ENCODE assay signal across 8 cellular contexts in genomic region chr12:103548622-103549601, GRCh38. TPM values are rescaled to one million over a fixed set of nuclear protein-coding genes. Genes with fewer than 3 reads are reported as not detected.
DNase-seq lines count a peak whose midpoint lies in the region; ATAC-seq, FAIRE-seq and TF ChIP-seq lines count a peak whose summit lies in the region.

No MANE protein-coding gene starts in this region.

- H3K27me3 ChIP-seq in pancreas (no peaks in the 10 kb centered on the region), upper lobe of left lung (no peaks in the 10 kb centered on the region)

- intact Hi-C loops in activated T-helper 2 cell treated with anti-CD3 and anti-CD28 coated beads, Interferon-gamma antibody, Interleukin-2, Interleukin-4, amounts not matched to agents 10 μg/mL and 5 μg/mL and 100 μg/mL, durations not matched to agents 14 hours and 24 hours and 36 hours (cut with micrococcal nuclease) = loop anchor here (1.0 to 10.0 kb wide), 6 partner anchors 44 to 666 kb away; no protein-coding TSS in a partner anchor
- intact Hi-C loops in pancreas (cut with DNase I) = loop anchor here in 1 of 3 donors (5.0 kb wide), 2 partner anchors 597 to 667 kb away; no protein-coding TSS in a partner anchor

- TF ChIP-seq EP300 in upper lobe of left lung (IDR thresholded peaks at IDR 0.05) = no peak

- DNase-seq in Caki2 (ENCODE audit: low read depth) (peak; percentile 32), LoVo (ENCODE audit: low spot score) (peak; percentile 72), SHP77 (lab: John Stamatoyannopoulos, UW) (peak; percentile 56 to 88), foreskin melanocyte (peak; percentile 66), pancreas (peak in 5 of 6 donors; percentile 24 to 74 (median 42)), upper lobe of left lung (peak in 1 of 2 donors; percentile 40)
- peak; percentile 47 for DNase-seq in activated T-helper 2 cell treated with anti-CD3 and anti-CD28 coated beads, Interferon-gamma antibody, Interleukin-2, Interleukin-4, amounts not matched to agents 10 μg/mL and 5 μg/mL and 100 μg/mL, durations not matched to agents 14 hours and 24 hours and 36 hours (ENCODE audit: low spot score)

- no peaks in the 10 kb centered on the region for H3K36me3 ChIP-seq in pancreas
- no peaks in the 10 kb centered on the region for H3K36me3 ChIP-seq in upper lobe of left lung

- WGBS in pancreas, 2 donors = 16 to 17% methylated on average over 10 of the region's 10 CpGs
- WGBS in upper lobe of left lung, 2 donors = 23 to 25% methylated on average over 10 of the region's 10 CpGs

- ATAC-seq in GM21515 (IDR thresholded peaks at IDR 0.05; ENCODE audit: unreplicated experiment) (peak; percentile 75), pancreas (peak in 3 of 4 donors; percentile 82 to 85 (median 84)), upper lobe of left lung (ENCODE audit: low FRiP score in 2 of 2) (peak in 1 of 2 donors; percentile 77)

- H3K9me3 ChIP-seq in pancreas (no peaks in the 10 kb centered on the region), upper lobe of left lung (no peaks in the 10 kb centered on the region)

- H3K4me1 ChIP-seq in pancreas = no peaks in the 10 kb centered on the region
- no peaks in the 10 kb centered on the region for H3K4me1 ChIP-seq in upper lobe of left lung

- H3K4me3 Mint-ChIP-seq in activated T-helper 2 cell treated with anti-CD3 and anti-CD28 coated beads, Interferon-gamma antibody, Interleukin-2, Interleukin-4, amounts not matched to agents 10 μg/mL and 5 μg/mL and 100 μg/mL, durations not matched to agents 14 hours and 24 hours and 36 hours (ENCODE audit: low read depth) = no peak overlapping the region

- no peak for TF ChIP-seq POLR2A in upper lobe of left lung (IDR thresholded peaks at IDR 0.05)

- no peaks in the 10 kb centered on the region for H3K36me3 Mint-ChIP-seq in activated T-helper 2 cell treated with anti-CD3 and anti-CD28 coated beads, Interferon-gamma antibody, Interleukin-2, Interleukin-4, amounts not matched to agents 10 μg/mL and 5 μg/mL and 100 μg/mL, durations not matched to agents 14 hours and 24 hours and 36 hours (ENCODE audit: low read depth)

- FAIRE-seq in pancreas (lab: Jason Lieb, UNC) = peak; percentile 88

- H3K27ac ChIP-seq in pancreas (no peak overlapping the region), upper lobe of left lung (no peak overlapping the region)

- peak; percentile 58 to 69 (median 62) for TF ChIP-seq CTCF in pancreas (IDR thresholded peaks at IDR 0.05)
- TF ChIP-seq CTCF in upper lobe of left lung (IDR thresholded peaks at IDR 0.05) = peak; percentile 34 to 76 (median 65)

- peaks cover 2% of the 10 kb centered on the region for H3K4me1 Mint-ChIP-seq in activated T-helper 2 cell treated with anti-CD3 and anti-CD28 coated beads, Interferon-gamma antibody, Interleukin-2, Interleukin-4, amounts not matched to agents 10 μg/mL and 5 μg/mL and 100 μg/mL, durations not matched to agents 14 hours and 24 hours and 36 hours (ENCODE audit: low read depth)

- H3K4me3 ChIP-seq in pancreas (no peak overlapping the region), upper lobe of left lung (no peak overlapping the region)

- no peak overlapping the region for H3K27ac Mint-ChIP-seq in activated T-helper 2 cell treated with anti-CD3 and anti-CD28 coated beads, Interferon-gamma antibody, Interleukin-2, Interleukin-4, amounts not matched to agents 10 μg/mL and 5 μg/mL and 100 μg/mL, durations not matched to agents 14 hours and 24 hours and 36 hours

- in situ Hi-C loops in Caki2 (cut with HindIII; ENCODE audit: low pct_unique_long_range_greater_than_20kb, low sequenced_read_pairs) = no loop called here

- no peaks in the 10 kb centered on the region for H3K9me3 Mint-ChIP-seq in activated T-helper 2 cell treated with anti-CD3 and anti-CD28 coated beads, Interferon-gamma antibody, Interleukin-2, Interleukin-4, amounts not matched to agents 10 μg/mL and 5 μg/mL and 100 μg/mL, durations not matched to agents 14 hours and 24 hours and 36 hours

- H3K27me3 Mint-ChIP-seq in activated T-helper 2 cell treated with anti-CD3 and anti-CD28 coated beads, Interferon-gamma antibody, Interleukin-2, Interleukin-4, amounts not matched to agents 10 μg/mL and 5 μg/mL and 100 μg/mL, durations not matched to agents 14 hours and 24 hours and 36 hours (ENCODE audit: low read depth) = peaks cover 16% of the 10 kb centered on the region

RNA-seq across cellular contexts. Expression of gene STAB2, which starts 38.2 kb away (rescaled TPM):
- total RNA-seq in Caki2 (2014; rRNA removed; shearing (Covaris generic); ENCODE audit: low replicate concordance) = not detected in 2 replicates
- total RNA-seq in activated T-helper 2 cell treated with anti-CD3 and anti-CD28 coated beads, Interferon-gamma antibody, Interleukin-2, Interleukin-4, amounts not matched to agents 10 μg/mL and 5 μg/mL and 100 μg/mL, durations not matched to agents 14 hours and 24 hours and 36 hours = not detected in 2 replicates
- total RNA-seq in pancreas (under 1 TPM in 5 of 6 donors, not detected in 1; under 0.01 to 0.16 (median 0.12) TPM), upper lobe of left lung (1 to 10 TPM in 1 of 6 donors, under 1 TPM in 4, not detected in 1; 0.10 to 2.4 (median 0.22) TPM)
- under 1 TPM; 0.02 to 0.08 TPM for polyA plus RNA-seq in pancreas

RNA-seq across cellular contexts. Expression of gene C12orf42, which starts 53.1 kb away (rescaled TPM):
- not detected in 2 replicates for total RNA-seq in Caki2 (2014; rRNA removed; shearing (Covaris generic); ENCODE audit: low replicate concordance)
- not detected in 2 replicates for total RNA-seq in activated T-helper 2 cell treated with anti-CD3 and anti-CD28 coated beads, Interferon-gamma antibody, Interleukin-2, Interleukin-4, amounts not matched to agents 10 μg/mL and 5 μg/mL and 100 μg/mL, durations not matched to agents 14 hours and 24 hours and 36 hours
- not detected for total RNA-seq in pancreas
- polyA plus RNA-seq in pancreas = not detected
- total RNA-seq in upper lobe of left lung = not detected
